ENCODE assay signal across 33 cellular contexts in genomic region chr21:44071359-44072104, GRCh38. TPM values are rescaled to one million over a fixed set of nuclear protein-coding genes. Genes with fewer than 3 reads are reported as not detected.
DNase-seq lines count a peak whose midpoint lies in the region; ATAC-seq and TF ChIP-seq lines count a peak whose summit lies in the region.
"Had no signal": no experiment of that assay in that cellular context is flagged by ENCODE, and none has a peak within 500 bp of the region (broad histone marks: within the 10 kb centered on the region; RNA-seq: fewer than 3 reads in every experiment).

No MANE protein-coding gene starts in this region.

- no peaks in the 10 kb centered on the region for H3K27me3 Mint-ChIP-seq in activated naive CD8-positive, alpha-beta T cell
- H3K27me3 Mint-ChIP-seq in activated naive CD8-positive, alpha-beta T cell treated with anti-CD3 and anti-CD28 coated beads for 36 hours: no peaks in the 10 kb centered on the region
- H3K27me3 Mint-ChIP-seq in chondrocyte (ENCODE audit: low read depth): no peaks in the 10 kb centered on the region
- H3K27me3 Mint-ChIP-seq: B cell, naive B cell, T-helper 17 cell had no signal

- no peaks in the 10 kb centered on the region for H3K9me3 Mint-ChIP-seq in activated naive CD8-positive, alpha-beta T cell (ENCODE audit: low read depth)
- no peaks in the 10 kb centered on the region for H3K9me3 Mint-ChIP-seq in activated naive CD8-positive, alpha-beta T cell treated with anti-CD3 and anti-CD28 coated beads for 36 hours
- H3K9me3 Mint-ChIP-seq in chondrocyte (ENCODE audit: low read depth): no peaks in the 10 kb centered on the region
- H3K9me3 Mint-ChIP-seq: naive B cell had no signal

- H3K27ac ChIP-seq in psoas muscle (no peak overlapping the region), heart right ventricle (no peak overlapping the region)
- H3K27ac ChIP-seq: A549, coronary artery, esophagus squamous epithelium, gastrocnemius medialis, HL-60, left lung had no signal

- H3K4me3 Mint-ChIP-seq in activated naive CD8-positive, alpha-beta T cell: no peak overlapping the region
- H3K4me3 Mint-ChIP-seq in activated naive CD8-positive, alpha-beta T cell treated with anti-CD3 and anti-CD28 coated beads for 36 hours: no peak overlapping the region
- no peak overlapping the region for H3K4me3 Mint-ChIP-seq in chondrocyte (ENCODE audit: unreplicated experiment)
- H3K4me3 Mint-ChIP-seq: B cell, naive B cell, T-helper 17 cell had no signal

- WGBS in psoas muscle, 3 donors: 87 to 93% (median 89%) methylated on average over 15 of the region's 15 CpGs
- 85 to 87% methylated on average over 15 of the region's 15 CpGs for WGBS in heart right ventricle, 2 donors

- H3K4me1 ChIP-seq in psoas muscle (no peaks in the 10 kb centered on the region), heart right ventricle (peaks cover 0 to 7% (median 0%) of the 10 kb centered on the region in 9 donors)
- H3K4me1 ChIP-seq: A549, esophagus squamous epithelium, gastrocnemius medialis, left lung had no signal

- H3K36me3 ChIP-seq in psoas muscle (ENCODE audit: insufficient read depth in 1 of 2, low read depth in 1 of 2): peaks cover 3 to 81% of the 10 kb centered on the region in 2 donors
- peaks cover 0 to 95% (median 5%) of the 10 kb centered on the region in 9 donors for H3K36me3 ChIP-seq in heart right ventricle

- ATAC-seq in psoas muscle: no peak
- ATAC-seq in GM19397 (IDR thresholded peaks at IDR 0.05; ENCODE audit: unreplicated experiment): no peak
- no peak for ATAC-seq in heart right ventricle
- ATAC-seq: A549, gastrocnemius medialis, HepG2, left lung, T-helper 17 cell had no signal

- H3K4me1 Mint-ChIP-seq in activated naive CD8-positive, alpha-beta T cell (ENCODE audit: low read depth): peaks cover 35% of the 10 kb centered on the region
- H3K4me1 Mint-ChIP-seq in activated naive CD8-positive, alpha-beta T cell treated with anti-CD3 and anti-CD28 coated beads for 36 hours: peaks cover 25% of the 10 kb centered on the region
- H3K4me1 Mint-ChIP-seq in chondrocyte (ENCODE audit: low read depth): peaks cover 5% of the 10 kb centered on the region

- H3K9me3 ChIP-seq in psoas muscle: no peaks in the 10 kb centered on the region
- no peaks in the 10 kb centered on the region for H3K9me3 ChIP-seq in heart right ventricle
- H3K9me3 ChIP-seq: A549, esophagus squamous epithelium, gastrocnemius medialis, left lung, SK-N-SH, stomach, tibial nerve had no signal

- H3K36me3 Mint-ChIP-seq in activated naive CD8-positive, alpha-beta T cell: peaks cover 4% of the 10 kb centered on the region
- peaks cover 22% of the 10 kb centered on the region for H3K36me3 Mint-ChIP-seq in activated naive CD8-positive, alpha-beta T cell treated with anti-CD3 and anti-CD28 coated beads for 36 hours
- H3K36me3 Mint-ChIP-seq in chondrocyte (ENCODE audit: low read depth): peaks cover 25% of the 10 kb centered on the region

- H3K4me3 ChIP-seq in psoas muscle (no peak overlapping the region), heart right ventricle (no peak overlapping the region)
- H3K4me3 ChIP-seq: A549, coronary artery, esophagus squamous epithelium, gastrocnemius medialis, left lung, smooth muscle cell, stomach, tibial nerve had no signal

- H3K27ac Mint-ChIP-seq in activated naive CD8-positive, alpha-beta T cell: peak overlapping the region; percentile 23
- no peak overlapping the region for H3K27ac Mint-ChIP-seq in activated naive CD8-positive, alpha-beta T cell treated with anti-CD3 and anti-CD28 coated beads for 36 hours
- H3K27ac Mint-ChIP-seq in chondrocyte (ENCODE audit: unreplicated experiment): no peak overlapping the region
- H3K27ac Mint-ChIP-seq: B cell, T-helper 17 cell had no signal

- intact Hi-C loops in psoas muscle (cut with DNase I) (no loop called here), heart right ventricle (cut with DNase I) (no loop called here)

- no peak for DNase-seq in activated naive CD8-positive, alpha-beta T cell treated with anti-CD3 and anti-CD28 coated beads for 36 hours
- DNase-seq in chondrocyte (ENCODE audit: low spot score) (peak; percentile 65), mesenteric fat pad (ENCODE audit: low spot score) (peak; percentile 55), psoas muscle (no peak), heart right ventricle (no peak), NCI-H69 (lab: John Stamatoyannopoulos, UW) (no peak)
- DNase-seq: activated CD4-positive, alpha-beta T cell treated with anti-CD3 and anti-CD28 coated beads for 4 hours; activated naive CD4-positive, alpha-beta T cell treated with Interleukin-2 at 50 U/mL for 16 hours; activated T-cell treated with anti-CD3 and anti-CD28 coated beads, Interleukin-2, amount 50 U/mL, for 48 hours; amygdala; COR-L47; esophagus squamous epithelium; gastrocnemius medialis; GDM1; hippocampal formation; left lung; naive B cell; NCI-H1694; NCI-H446 treated with DMSO at 0.1 percent for 48 hours; SK-N-SH; stimulated activated CD4-positive, alpha-beta T cell treated with anti-CD3 and anti-CD28 coated beads, Interleukin-1b, Interleukin-23, amount 100 ng/mL, for 48 hours; stimulated activated CD8-positive, alpha-beta memory T cell treated with anti-CD3 and anti-CD28 coated beads, Interleukin-4, amount 100 ng/mL, for 48 hours; stomach; T-helper 17 cell had no signal

- H3K27me3 ChIP-seq in psoas muscle (ENCODE audit: insufficient read depth in 3 of 3, low read length in 2 of 3) (no peaks in the 10 kb centered on the region), heart right ventricle (no peaks in the 10 kb centered on the region)
- H3K27me3 ChIP-seq: esophagus squamous epithelium, gastrocnemius medialis, left lung, stomach, tibial nerve had no signal

- TF ChIP-seq CTCF in chondrocyte (IDR thresholded peaks at IDR 0.05) (peak; percentile 9), psoas muscle (IDR thresholded peaks at IDR 0.05) (no peak), heart right ventricle (IDR thresholded peaks at IDR 0.05) (no peak)

RNA-seq across cellular contexts. Expression of gene PWP2, which starts 35.7 kb away (rescaled TPM):
- total RNA-seq in activated naive CD8-positive, alpha-beta T cell treated with anti-CD3 and anti-CD28 coated beads for 36 hours: 10 to 100 TPM; 12.7 to 14.5 TPM
- 0.36 to 2.5 TPM (median 1.9 TPM) in 3 replicates for total RNA-seq in chondrocyte
- total RNA-seq in mesenteric fat pad: 3.6 TPM
- total RNA-seq in psoas muscle: 1 to 10 TPM in 3 of 4 donors, under 1 TPM in 1; 0.56 to 3.2 (median 2.8) TPM
- 1 to 10 TPM; 2.2 to 8.8 (median 3.0) TPM for polyA plus RNA-seq in psoas muscle
- 10 to 100 TPM in 1 of 10 donors, 1 to 10 TPM in 8, not detected in 1; 1.0 to 14.8 (median 6.5) TPM for total RNA-seq in heart right ventricle
- polyA plus RNA-seq in heart right ventricle: 1 to 10 TPM; 2.3 to 5.4 TPM

RNA-seq across cellular contexts. Expression of gene TRAPPC10, which starts 59.4 kb away (rescaled TPM):
- 10 to 100 TPM; 42.4 to 44.4 TPM for total RNA-seq in activated naive CD8-positive, alpha-beta T cell treated with anti-CD3 and anti-CD28 coated beads for 36 hours
- total RNA-seq in chondrocyte: 31.0 to 41.8 TPM (median 37.0 TPM) in 3 replicates
- 44.4 TPM for total RNA-seq in mesenteric fat pad
- total RNA-seq in psoas muscle: 10 to 100 TPM; 13.3 to 22.2 (median 20.4) TPM
- 10 to 100 TPM in 1 of 3 donors, 1 to 10 TPM in 2; 6.4 to 21.4 (median 8.5) TPM for polyA plus RNA-seq in psoas muscle
- 10 to 100 TPM; 18.7 to 26.2 (median 20.3) TPM for total RNA-seq in heart right ventricle
- polyA plus RNA-seq in heart right ventricle: 1 to 10 TPM; 4.7 to 6.0 TPM

Comparison
In these comparisons a context has a peak if more than half of its experiments do, and no peak if none do; other contexts are left out.
1. DNase-seq: peak in chondrocyte (single experiment) and mesenteric fat pad (single experiment); none in activated naive CD8-positive, alpha-beta T cell treated with anti-CD3 and anti-CD28 coated beads for 36 hours (single experiment), psoas muscle (0 of 2), heart right ventricle (0 of 2) and NCI-H69 (single experiment).